ENCODE assay signal across 8 cellular contexts in genomic region chr9:34647651-34648050, GRCh38. TPM values are rescaled to one million over a fixed set of nuclear protein-coding genes. Genes with fewer than 3 reads are reported as not detected.
DNase-seq lines count a peak whose midpoint lies in the region; ATAC-seq and TF ChIP-seq lines count a peak whose summit lies in the region.

No MANE protein-coding gene starts in this region.

- H3K27me3 ChIP-seq in SU-DHL-6 (ENCODE audit: low read length): no peaks in the 10 kb centered on the region
- no peaks in the 10 kb centered on the region for H3K27me3 ChIP-seq in fibroblast of lung (ENCODE audit: control insufficient read depth, insufficient read depth, low read length)
- H3K27me3 ChIP-seq in prostate gland (replicated peaks; ENCODE audit: insufficient read depth): no peaks in the 10 kb centered on the region

- H3K79me2 ChIP-seq in SU-DHL-6 (ENCODE audit: insufficient read depth, low read length) (no peaks in the 10 kb centered on the region), fibroblast of lung (ENCODE audit: control insufficient read depth, insufficient read depth, low read length) (peaks cover 10% of the 10 kb centered on the region)

- ATAC-seq in GM21825 (IDR thresholded peaks at IDR 0.05; ENCODE audit: unreplicated experiment) (no peak), GM19397 (IDR thresholded peaks at IDR 0.05; ENCODE audit: unreplicated experiment) (no peak)

- H3K9me3 ChIP-seq in SU-DHL-6 (ENCODE audit: insufficient read depth, low read length) (no peaks in the 10 kb centered on the region), fibroblast of lung (ENCODE audit: control insufficient read depth, insufficient read depth, low read depth, low read length) (no peaks in the 10 kb centered on the region), prostate gland (no peaks in the 10 kb centered on the region)

- peaks cover 23% of the 10 kb centered on the region for H3K4me1 ChIP-seq in fibroblast of lung (ENCODE audit: control insufficient read depth, extremely low read depth, insufficient read depth, low read length)
- peaks cover 12% of the 10 kb centered on the region for H3K4me1 ChIP-seq in prostate gland (replicated peaks)

- no peaks in the 10 kb centered on the region for H3K9me2 ChIP-seq in SU-DHL-6 (replicated peaks; ENCODE audit: insufficient read depth, low read length)

- H4K20me1 ChIP-seq in SU-DHL-6 (ENCODE audit: low read depth, low read length) (no peaks in the 10 kb centered on the region), fibroblast of lung (ENCODE audit: control insufficient read depth, extremely low read depth, insufficient read depth, low read length) (no peaks in the 10 kb centered on the region)

- no peak overlapping the region for H3K27ac ChIP-seq in SU-DHL-6 (ENCODE audit: low read depth, low read length)
- H3K27ac ChIP-seq in fibroblast of lung (ENCODE audit: insufficient read depth, low read length): no peak overlapping the region
- H3K27ac ChIP-seq in prostate gland: peak overlapping the region; percentile 78 to 80

- H3K4me3 ChIP-seq in GM08714 (ENCODE audit: low read length) (peak overlapping the region; percentile 68; the same call in 1 of the 2 replicates), SU-DHL-6 (ENCODE audit: insufficient read depth, low read length, poor library complexity, severe bottlenecking) (peak overlapping the region; percentile 69), fibroblast of lung (replicated peaks in 1 of 4; ENCODE audit: control extremely low read depth in 1 of 4, insufficient read depth in 1 of 4, low read depth in 3 of 4, low read length in 4 of 4) (peak overlapping the region; percentile 73 to 89 (median 82)), prostate gland (peak overlapping the region; percentile 52 to 55)

- H2AFZ ChIP-seq in SU-DHL-6 (ENCODE audit: low read depth, low read length, severe bottlenecking) (no peak overlapping the region), fibroblast of lung (ENCODE audit: low read length) (no peak overlapping the region)

- TF ChIP-seq CTCF in SU-DHL-6 (IDR thresholded peaks at IDR 0.05; ENCODE audit: insufficient read depth, low read length, poor library complexity, severe bottlenecking): no peak
- no peak for TF ChIP-seq CTCF in fibroblast of lung (conservative IDR thresholded peaks at IDR 0.05 in 1 of 2, IDR thresholded peaks at IDR 0.05 in 1 of 2; ENCODE audit: low read depth in 1 of 2, low read length in 2 of 2)
- no peak for TF ChIP-seq CTCF in prostate gland (IDR thresholded peaks at IDR 0.05)

- H3K36me3 ChIP-seq in SU-DHL-6 (ENCODE audit: low read length) (no peaks in the 10 kb centered on the region), fibroblast of lung (ENCODE audit: control insufficient read depth, insufficient read depth, low read length) (peaks cover 6% of the 10 kb centered on the region), prostate gland (peaks cover 4 to 5% of the 10 kb centered on the region in 2 donors)

- intact Hi-C loops in prostate gland (cut with DNase I): no loop called here

- H3K4me2 ChIP-seq in SU-DHL-6 (ENCODE audit: low read depth, low read length, poor library complexity, severe bottlenecking): peak overlapping the region; percentile 58
- peak overlapping the region; percentile 99 for H3K4me2 ChIP-seq in fibroblast of lung (ENCODE audit: extremely low read depth, insufficient read depth, low read length)

- DNase-seq in fibroblast of lung (ENCODE audit: low read depth in 2 of 2) (no peak), prostate gland (ENCODE audit: low spot score) (no peak), NCI-H82 (lab: John Stamatoyannopoulos, UW) (no peak), HK-2 (ENCODE audit: unreplicated experiment) (no peak)

- TF ChIP-seq POLR2A in prostate gland (IDR thresholded peaks at IDR 0.05): no peak

- H3K9ac ChIP-seq in SU-DHL-6 (ENCODE audit: low read length) (peak overlapping the region; percentile 72; the same call in 1 of the 2 replicates), fibroblast of lung (ENCODE audit: insufficient read depth, low read length) (no peak overlapping the region)

- 56% methylated on average over 10 of the region's 10 CpGs for WGBS in prostate gland

- H3F3A ChIP-seq in SU-DHL-6 (ENCODE audit: insufficient read depth): no peaks in the 10 kb centered on the region

RNA-seq across cellular contexts. Expression of gene GALT, which starts 1.2 kb away (rescaled TPM):
- total RNA-seq in fibroblast of lung (27.2 and 29.1 TPM in 2 replicates), prostate gland (10 to 100 TPM; 55.2 to 55.9 TPM)
- 13.9 and 20.1 TPM in 2 replicates for polyA plus RNA-seq in fibroblast of lung
- polyA plus RNA-seq in fibroblast of lung (2012): 16.8 and 22.7 TPM in 2 replicates
- 14.0 and 32.5 TPM in 2 replicates for polyA minus RNA-seq in fibroblast of lung (ENCODE audit: low replicate concordance)

RNA-seq across cellular contexts. Expression of gene IL11RA, which starts 4.3 kb away (rescaled TPM):
- total RNA-seq in fibroblast of lung (6.9 and 8.2 TPM in 2 replicates), prostate gland (10 to 100 TPM; 25.8 to 73.5 TPM)
- 3.1 and 5.0 TPM in 2 replicates for polyA plus RNA-seq in fibroblast of lung
- polyA plus RNA-seq in fibroblast of lung (2012): 5.8 and 6.1 TPM in 2 replicates
- polyA minus RNA-seq in fibroblast of lung (ENCODE audit: low replicate concordance): 3.9 and 8.7 TPM in 2 replicates

RNA-seq across cellular contexts. Expression of gene SIGMAR1, which starts 10.1 kb away (rescaled TPM):
- 23.4 and 52.5 TPM in 2 replicates for total RNA-seq in fibroblast of lung
- polyA plus RNA-seq in fibroblast of lung: 61.2 and 87.2 TPM in 2 replicates
- 90.1 and 133 TPM in 2 replicates for polyA plus RNA-seq in fibroblast of lung (2012)
- polyA minus RNA-seq in fibroblast of lung (ENCODE audit: low replicate concordance): 114 and 160 TPM in 2 replicates
- 100 to 1,000 TPM; 103 to 142 TPM for total RNA-seq in prostate gland

RNA-seq across cellular contexts. Expression of gene CCL27, which starts 14.8 kb away (rescaled TPM):
- total RNA-seq in fibroblast of lung (0.26 TPM in 1 of 2 replicates, not detected in the other), prostate gland (not detected)
- polyA plus RNA-seq in fibroblast of lung: 0.09 TPM in 1 of 2 replicates, not detected in the other
- 0.23 TPM in 1 of 2 replicates, not detected in the other for polyA plus RNA-seq in fibroblast of lung (2012)
- not detected in 2 replicates for polyA minus RNA-seq in fibroblast of lung (ENCODE audit: low replicate concordance)

RNA-seq across cellular contexts. Expression of gene ARID3C, which starts 18.8 kb away (rescaled TPM):
- total RNA-seq in fibroblast of lung (under 0.01 and 0.17 TPM in 2 replicates), prostate gland (1 to 10 TPM in 1 of 2 donors, not detected in 1; 1.1 TPM)
- polyA plus RNA-seq in fibroblast of lung: not detected in 2 replicates
- polyA plus RNA-seq in fibroblast of lung (2012): 0.08 and 0.09 TPM in 2 replicates
- not detected in 2 replicates for polyA minus RNA-seq in fibroblast of lung (ENCODE audit: low replicate concordance)

Comparison
In these comparisons a context has a peak if more than half of its experiments do, and no peak if none do; other contexts are left out.
1. H3K27ac ChIP-seq: peak in prostate gland (2 of 2); none in SU-DHL-6 (single experiment) and fibroblast of lung (single experiment).
2. Peak in every context shown above with its lines, with median percentiles within 50 percentile points of each other: H3K4me3 ChIP-seq.